In genomic region chr6:132551214-132551613, GRCh38 we compare ENCODE assay signal across 1 cellular context.
TF ChIP-seq lines count a peak whose summit lies in the region.

No MANE protein-coding gene starts in this region.

TF ChIP-seq in H1, 55 proteins besides CTCF, POLR2A, EP300 and RAD21:
- TF ChIP-seq ASH2L (IDR thresholded peaks at IDR 0.05; ENCODE audit: low read length) (no peak), CHD2 (IDR thresholded peaks at IDR 0.05; ENCODE audit: low read length) (no peak), USF2 (IDR thresholded peaks at IDR 0.05; ENCODE audit: low read length) (no peak)
